ENCODE assay signal across 19 cellular contexts in genomic region chr4:40246938-40247337, GRCh38. TPM values are rescaled to one million over a fixed set of nuclear protein-coding genes. Genes with fewer than 3 reads are reported as not detected.
DNase-seq lines count a peak whose midpoint lies in the region; ATAC-seq, FAIRE-seq and TF ChIP-seq lines count a peak whose summit lies in the region.
"Had no signal": no experiment of that assay in that cellular context is flagged by ENCODE, and none has a peak within 500 bp of the region (broad histone marks: within the 10 kb centered on the region; RNA-seq: fewer than 3 reads in every experiment).

No MANE protein-coding gene starts in this region.

- H3K27ac Mint-ChIP-seq in activated B cell treated with CpG ODN at 0.5 μM for 24 hours: peak overlapping the region; percentile 74
- peak overlapping the region; percentile 94 to 99 for H3K27ac Mint-ChIP-seq in effector memory CD8-positive, alpha-beta T cell
- H3K27ac Mint-ChIP-seq: dendritic cell treated with granulocyte-macrophage colony-stimulating factor and Interleukin-4, amounts not matched to agents 40 ng/mL and 50 ng/mL, for 4 days had no signal

- peaks cover 52% of the 10 kb centered on the region for H3K36me3 Mint-ChIP-seq in activated B cell treated with CpG ODN at 0.5 μM for 24 hours (ENCODE audit: low read depth)
- peaks cover 83% of the 10 kb centered on the region for H3K36me3 Mint-ChIP-seq in effector memory CD8-positive, alpha-beta T cell (ENCODE audit: insufficient read depth)

- H3K79me2 ChIP-seq in DND-41 (ENCODE audit: insufficient read depth, low read length): peaks cover 41% of the 10 kb centered on the region

- no peak overlapping the region for H3K4me3 ChIP-seq in BLaER1 treated with 17β-estradiol and CSF1 and Interleukin-3, amounts not matched to agents 10 nM and 100 nM
- no peak overlapping the region for H3K4me3 ChIP-seq in DND-41 (ENCODE audit: low read depth in 1 of 2, low read length in 2 of 2)
- H3K4me3 ChIP-seq: breast epithelium, HAP-1, ovary, sigmoid colon, tibial artery had no signal

- DNase-seq in DND-41 (no peak), activated B cell treated with CpG ODN at 0.5 μM for 24 hours (no peak), islet precursor cell (no peak), frontal cortex (ENCODE audit: low spot score in 2 of 2) (no peak), NCI-H2107 (lab: John Stamatoyannopoulos, UW) (no peak)
- DNase-seq in effector memory CD8-positive, alpha-beta T cell: no peak
- DNase-seq: erythroblast; left ventricle myocardium superior; NCI-H1105 treated with DMSO at 0.1 percent for 48 hours; ovary; sigmoid colon; stimulated activated CD4-positive, alpha-beta T cell treated with anti-CD3 and anti-CD28 coated beads, Interleukin-4, amount 100 ng/mL, for 1 hour; tibial artery had no signal

- TF ChIP-seq CTCF in DND-41 (IDR thresholded peaks at IDR 0.05; ENCODE audit: borderline replicate concordance, extremely low read depth, low read length, poor library complexity, severe bottlenecking) (no peak), activated B cell treated with CpG ODN at 0.5 μM for 24 hours (IDR thresholded peaks at IDR 0.05) (no peak)

- H3K27me3 ChIP-seq in BLaER1 treated with 17β-estradiol and CSF1 and Interleukin-3, amounts not matched to agents 10 nM and 100 nM: no peaks in the 10 kb centered on the region
- H3K27me3 ChIP-seq in DND-41 (ENCODE audit: insufficient read depth, low read length, poor library complexity): no peaks in the 10 kb centered on the region
- H3K27me3 ChIP-seq: breast epithelium, ovary, sigmoid colon, tibial artery had no signal

- H4K20me1 ChIP-seq in BLaER1 treated with 17β-estradiol and CSF1 and Interleukin-3, amounts not matched to agents 10 nM and 100 nM: peaks cover 0 to 15% (median 0%) of the 10 kb centered on the region in 11 experiments; a peak in 7 of 22 replicates
- H4K20me1 ChIP-seq in DND-41 (ENCODE audit: insufficient read depth, low read length): peaks cover 45% of the 10 kb centered on the region

- H3K4me1 Mint-ChIP-seq in activated B cell treated with CpG ODN at 0.5 μM for 24 hours: peaks cover 73% of the 10 kb centered on the region
- peaks cover 63 to 77% of the 10 kb centered on the region in 2 donors for H3K4me1 Mint-ChIP-seq in effector memory CD8-positive, alpha-beta T cell (ENCODE audit: low read depth in 2 of 2)

- peak overlapping the region in 7 of 11 experiments; percentile 16 to 40 (median 35); a peak in 7 of 22 replicates for H3K4me2 ChIP-seq in BLaER1 treated with 17β-estradiol and CSF1 and Interleukin-3, amounts not matched to agents 10 nM and 100 nM
- no peak overlapping the region for H3K4me2 ChIP-seq in DND-41 (ENCODE audit: insufficient read depth, low read length)
- H3K4me2 ChIP-seq: KMS-11 had no signal

- POLR2A ChIA-PET in activated B cell treated with CpG ODN at 0.5 μM for 24 hours (lab: Charles Lee): interaction anchor here (0.7 to 1.8 kb wide), 8 partner anchors 10 to 609 kb away, joined by 3 to 16 read pairs (median 3); partner anchors contain the start of genes RHOH and SMIM14

- intact Hi-C loops in activated B cell treated with CpG ODN at 0.5 μM for 24 hours (cut with micrococcal nuclease): loop anchor here (1.0 kb wide), 1 partner anchor 62 kb away; no protein-coding TSS in a partner anchor

- no peak for FAIRE-seq in frontal cortex (lab: Jason Lieb, UNC)

- CTCF ChIA-PET in activated B cell treated with CpG ODN at 0.5 μM for 24 hours (lab: Charles Lee): no interaction called here

- no peaks in the 10 kb centered on the region for H3K27me3 Mint-ChIP-seq in activated B cell treated with CpG ODN at 0.5 μM for 24 hours
- H3K27me3 Mint-ChIP-seq in effector memory CD8-positive, alpha-beta T cell: no peaks in the 10 kb centered on the region
- H3K27me3 Mint-ChIP-seq: dendritic cell treated with granulocyte-macrophage colony-stimulating factor and Interleukin-4, amounts not matched to agents 40 ng/mL and 50 ng/mL, for 4 days had no signal

- ATAC-seq in DND-41 (ENCODE audit: insufficient read depth, low read depth) (0 out of 3 replicates have a peak, but pooled peaks have one; percentile 2), activated B cell treated with CpG ODN at 0.5 μM for 24 hours (ENCODE audit: low read depth) (peak; percentile 17), GM21723 (IDR thresholded peaks at IDR 0.05; ENCODE audit: unreplicated experiment) (no peak)
- ATAC-seq in effector memory CD8-positive, alpha-beta T cell (replicated peaks): peak; percentile 3
- ATAC-seq: left ventricle myocardium superior had no signal

- 0 out of 22 replicates have a peak, but pooled peaks cover 0 to 4% (median 0%) of the 10 kb centered on the region in 11 experiments for H3K9me3 ChIP-seq in BLaER1 treated with 17β-estradiol and CSF1 and Interleukin-3, amounts not matched to agents 10 nM and 100 nM (replicated peaks in 1 of 11)
- H3K9me3 ChIP-seq in DND-41 (ENCODE audit: insufficient read depth, low read length, severe bottlenecking): no peaks in the 10 kb centered on the region
- H3K9me3 ChIP-seq: breast epithelium, HAP-1, ovary, sigmoid colon, tibial artery had no signal

- peak overlapping the region in 6 of 11 experiments; percentile 1 to 50 (median 8); a peak in 7 of 22 replicates for H3K27ac ChIP-seq in BLaER1 treated with 17β-estradiol and CSF1 and Interleukin-3, amounts not matched to agents 10 nM and 100 nM
- peak overlapping the region; percentile 28; the same call in 1 of the 2 replicates for H3K27ac ChIP-seq in DND-41 (ENCODE audit: low read length)
- H3K27ac ChIP-seq: breast epithelium, KMS-11, ovary, sigmoid colon, tibial artery had no signal

- peaks cover 3% of the 10 kb centered on the region for H3K9me3 Mint-ChIP-seq in activated B cell treated with CpG ODN at 0.5 μM for 24 hours
- no peaks in the 10 kb centered on the region for H3K9me3 Mint-ChIP-seq in effector memory CD8-positive, alpha-beta T cell
- H3K9me3 Mint-ChIP-seq: dendritic cell treated with granulocyte-macrophage colony-stimulating factor and Interleukin-4, amounts not matched to agents 40 ng/mL and 50 ng/mL, for 4 days had no signal

- H3K4me1 ChIP-seq in BLaER1 treated with 17β-estradiol and CSF1 and Interleukin-3, amounts not matched to agents 10 nM and 100 nM: peaks cover 19 to 47% (median 33%) of the 10 kb centered on the region in 10 experiments
- H3K4me1 ChIP-seq in DND-41 (ENCODE audit: insufficient read depth, low read length): peaks cover 1% of the 10 kb centered on the region
- H3K4me1 ChIP-seq: breast epithelium, HAP-1, sigmoid colon, tibial artery had no signal

- H3K4me3 Mint-ChIP-seq in activated B cell treated with CpG ODN at 0.5 μM for 24 hours: no peak overlapping the region
- H3K4me3 Mint-ChIP-seq in effector memory CD8-positive, alpha-beta T cell: peak overlapping the region; percentile 59 to 65
- H3K4me3 Mint-ChIP-seq: dendritic cell treated with granulocyte-macrophage colony-stimulating factor and Interleukin-4, amounts not matched to agents 40 ng/mL and 50 ng/mL, for 4 days had no signal

- no peak overlapping the region for H2AFZ ChIP-seq in DND-41 (ENCODE audit: low read depth, low read length)

- H3K9ac ChIP-seq in BLaER1 treated with 17β-estradiol and CSF1 and Interleukin-3, amounts not matched to agents 10 nM and 100 nM: no peak overlapping the region
- no peak overlapping the region for H3K9ac ChIP-seq in DND-41 (ENCODE audit: low read depth, low read length)
- H3K9ac ChIP-seq: KMS-11 had no signal

- H3K36me3 ChIP-seq in BLaER1 treated with 17β-estradiol and CSF1 and Interleukin-3, amounts not matched to agents 10 nM and 100 nM: peaks cover 21 to 47% (median 39%) of the 10 kb centered on the region in 11 experiments
- peaks cover 54% of the 10 kb centered on the region for H3K36me3 ChIP-seq in DND-41 (ENCODE audit: insufficient read depth, low read length)
- H3K36me3 ChIP-seq: breast epithelium, HAP-1, ovary, sigmoid colon, tibial artery had no signal

RNA-seq across cellular contexts. Expression of gene RHOH, which starts 50.1 kb away (rescaled TPM):
- total RNA-seq in activated B cell treated with CpG ODN at 0.5 μM for 24 hours (174 and 183 TPM in 2 replicates), frontal cortex (0.41 TPM)

Comparison
In these comparisons a context has a peak if more than half of its experiments do, and no peak if none do; other contexts are left out.
1. RNA of gene RHOH, which starts 50.1 kb away (total RNA-seq): 174 to 183 TPM in activated B cell treated with CpG ODN at 0.5 μM for 24 hours; 0.41 TPM in frontal cortex (single experiment); every median in the first group is over 100 times any median in the second.